ENCODE assay signal across 15 cellular contexts in genomic region chr13:39503048-39503447, GRCh38.
DNase-seq lines count a peak whose midpoint lies in the region; ATAC-seq, FAIRE-seq and TF ChIP-seq lines count a peak whose summit lies in the region.
"Had no signal": no experiment of that assay in that cellular context is flagged by ENCODE, and none has a peak within 500 bp of the region (broad histone marks: within the 10 kb centered on the region; RNA-seq: fewer than 3 reads in every experiment).

No MANE protein-coding gene starts in this region.

- peak overlapping the region; percentile 99 for H2BK20ac ChIP-seq in H1 (ENCODE audit: low read length)

- H4K5ac ChIP-seq in H1 (ENCODE audit: insufficient read length, low read depth, low read length): no peak overlapping the region

- H3K9me2 ChIP-seq in GM23338 (ENCODE audit: insufficient read depth): peaks cover 8% of the 10 kb centered on the region; the same call in 1 of the 2 replicates

- no peak overlapping the region for H3K4ac ChIP-seq in H1 (replicated peaks; ENCODE audit: insufficient read length, low read depth, low read length)

- peaks cover 24% of the 10 kb centered on the region for H3K4me1 ChIP-seq in GM23338 (ENCODE audit: insufficient read depth)
- H3K4me1 ChIP-seq in H1 (replicated peaks in 1 of 4; ENCODE audit: control insufficient read depth in 3 of 4, insufficient read depth in 4 of 4, low read length in 3 of 4): peaks cover 2 to 11% (median 6%) of the 10 kb centered on the region in 4 experiments; a peak in 5 of 7 replicates
- peaks cover 18% of the 10 kb centered on the region for H3K4me1 ChIP-seq in neural progenitor cell
- H3K4me1 ChIP-seq in testis: peaks cover 7% of the 10 kb centered on the region
- H3K4me1 ChIP-seq: A549, BE2C had no signal

- H3K23me2 ChIP-seq in H1 (ENCODE audit: low read depth, low read length): no peaks in the 10 kb centered on the region; the same call in none of the 2 replicates

- no peaks in the 10 kb centered on the region for H4K20me1 ChIP-seq in GM23338 (replicated peaks; ENCODE audit: insufficient read depth)
- H4K20me1 ChIP-seq in H1 (replicated peaks in 1 of 2; ENCODE audit: control insufficient read depth in 1 of 2, insufficient read depth in 2 of 2, low read length in 2 of 2): no peaks in the 10 kb centered on the region
- peaks cover 3% of the 10 kb centered on the region for H4K20me1 ChIP-seq in neural progenitor cell (ENCODE audit: low read depth)

- no peaks in the 10 kb centered on the region for H3F3A ChIP-seq in GM23338 (replicated peaks; ENCODE audit: low read depth)
- H3F3A ChIP-seq in neural progenitor cell (ENCODE audit: low read depth): peaks cover 25% of the 10 kb centered on the region

- H3K79me1 ChIP-seq in H1 (ENCODE audit: low read depth, low read length): no peaks in the 10 kb centered on the region

- DNase-seq in ELF-1 (ENCODE audit: low read depth, low spot score) (peak; percentile 81), GM23338 (ENCODE audit: low spot score) (peak; percentile 60), H1 (ENCODE audit: low read depth in 1 of 2, low spot score in 2 of 2) (no peak), neural progenitor cell (ENCODE audit: low spot score) (no peak), inferior parietal cortex (ENCODE audit: extremely low spot score) (no peak), testis (no peak)
- DNase-seq: BE2C; CD4-positive, alpha-beta memory T cell; DMS79 had no signal

- H3K56ac ChIP-seq in H1 (replicated peaks; ENCODE audit: insufficient read length, low read depth, low read length): no peak overlapping the region

- H3K9me3 Mint-ChIP-seq in GM23338 (peaks cover 4% of the 10 kb centered on the region; the same call in 1 of the 3 replicates), neural progenitor cell (peaks cover 4% of the 10 kb centered on the region)
- H3K9me3 Mint-ChIP-seq: CD4-positive, alpha-beta memory T cell had no signal

- 0 out of 3 replicates have a peak, but pooled peaks have one; percentile 8 for ATAC-seq in GM23338
- ATAC-seq: A549, HCT116 had no signal

- H3K18ac ChIP-seq in H1 (ENCODE audit: extremely low read depth, low read length): no peak overlapping the region

- H3K27ac Mint-ChIP-seq in GM23338 (no peak overlapping the region), neural progenitor cell (peak overlapping the region; percentile 36)
- H3K27ac Mint-ChIP-seq: CD4-positive, alpha-beta memory T cell had no signal

- peak overlapping the region; percentile 79 for H4K91ac ChIP-seq in H1 (replicated peaks; ENCODE audit: insufficient read length, low read length)

- H3K27me3 Mint-ChIP-seq in GM23338 (ENCODE audit: insufficient read depth, low read depth, poor library complexity) (peaks cover 10% of the 10 kb centered on the region), neural progenitor cell (ENCODE audit: insufficient read depth, low read depth) (no peaks in the 10 kb centered on the region)

- H3K9ac ChIP-seq in H1 (replicated peaks in 1 of 4; ENCODE audit: extremely low read depth in 1 of 4, low read depth in 3 of 4, low read length in 3 of 4): no peak overlapping the region; a peak in 1 of 7 replicates
- H3K9ac ChIP-seq in neural progenitor cell: no peak overlapping the region

- H3K36me3 ChIP-seq in GM23338 (ENCODE audit: insufficient read depth): no peaks in the 10 kb centered on the region
- no peaks in the 10 kb centered on the region for H3K36me3 ChIP-seq in H1 (ENCODE audit: control insufficient read depth in 2 of 4, insufficient read depth in 4 of 4, low read length in 3 of 4)
- H3K36me3 ChIP-seq in neural progenitor cell: no peaks in the 10 kb centered on the region
- H3K36me3 ChIP-seq in testis (ENCODE audit: low read depth, missing control alignments): no peaks in the 10 kb centered on the region
- H3K36me3 ChIP-seq: BE2C had no signal

- 72% methylated on average over 3 of the region's 3 CpGs; no CpG with 5 or more reads in 1 of the 2 experiments for WGBS in H1 (ENCODE audit: extremely low coverage in 1 of 2, insufficient coverage in 1 of 2, insufficient read length in 1 of 2, insufficient replicate concordance in 2 of 2, low coverage in 1 of 2, low lambda C conversion rate in 2 of 2, missing lambda C conversion rate in 1 of 2), 2 experiments
- WGBS in testis, 2 donors: 78 to 87% methylated on average over 3 of the region's 3 CpGs

- H3K36me3 Mint-ChIP-seq in GM23338 (ENCODE audit: low read depth) (no peaks in the 10 kb centered on the region; the same call in 2 of the 3 replicates), neural progenitor cell (peaks cover 15% of the 10 kb centered on the region)
- H3K36me3 Mint-ChIP-seq: CD4-positive, alpha-beta memory T cell had no signal

- H3K4me3 ChIP-seq in GM23338 (no peak overlapping the region), H1 (ENCODE audit: extremely low read depth in 1 of 4, insufficient read depth in 2 of 4, low read depth in 3 of 4, low read length in 4 of 4) (no peak overlapping the region), neural progenitor cell (no peak overlapping the region), testis (no peak overlapping the region)
- H3K4me3 ChIP-seq: A549 had no signal

- H3K4me3 Mint-ChIP-seq in GM23338: no peak overlapping the region
- no peak overlapping the region for H3K4me3 Mint-ChIP-seq in neural progenitor cell
- H3K4me3 Mint-ChIP-seq: CD4-positive, alpha-beta memory T cell had no signal

- CTCF ChIA-PET in H1 (lab: Charles Lee; ENCODE audit: partially characterized antibody): interaction anchor here (0.9 to 2.0 kb wide), 5 partner anchors 12 to 108 kb away, joined by 3 to 5 read pairs (median 3); no protein-coding TSS in a partner anchor

- FAIRE-seq in H1 (lab: Jason Lieb, UNC): no peak
- FAIRE-seq: A549, G401.6, GM12891 had no signal

- H3K4me2 ChIP-seq in GM23338: no peak overlapping the region
- no peak overlapping the region for H3K4me2 ChIP-seq in H1 (ENCODE audit: insufficient read depth in 1 of 2, low read depth in 2 of 2, low read length in 2 of 2)
- no peak overlapping the region for H3K4me2 ChIP-seq in neural progenitor cell
- H3K4me2 ChIP-seq: A549 had no signal

- peak overlapping the region; percentile 78 for H2BK12ac ChIP-seq in H1 (ENCODE audit: low read depth, low read length)

- H3K27ac ChIP-seq in GM23338 (ENCODE audit: low read depth): no peak overlapping the region
- H3K27ac ChIP-seq in H1 (ENCODE audit: low read depth, low read length): no peak overlapping the region
- no peak overlapping the region for H3K27ac ChIP-seq in neural progenitor cell
- no peak overlapping the region for H3K27ac ChIP-seq in testis
- H3K27ac ChIP-seq: A549, C4-2B, HL-60 had no signal

- H2AFZ ChIP-seq in GM23338: no peak overlapping the region
- no peak overlapping the region for H2AFZ ChIP-seq in H1 (ENCODE audit: low read length)
- no peak overlapping the region for H2AFZ ChIP-seq in neural progenitor cell (replicated peaks)

- H3K9me3 ChIP-seq in H1 (ENCODE audit: insufficient read depth in 2 of 2, low read depth in 1 of 2, low read length in 1 of 2) (no peaks in the 10 kb centered on the region), neural progenitor cell (ENCODE audit: low read depth) (no peaks in the 10 kb centered on the region), testis (no peaks in the 10 kb centered on the region)
- H3K9me3 ChIP-seq: A549, BE2C had no signal

- peaks cover 35% of the 10 kb centered on the region for H3K4me1 Mint-ChIP-seq in GM23338
- H3K4me1 Mint-ChIP-seq in neural progenitor cell: peaks cover 49% of the 10 kb centered on the region
- H3K4me1 Mint-ChIP-seq: CD4-positive, alpha-beta memory T cell had no signal

- H4K8ac ChIP-seq in H1 (ENCODE audit: extremely low read depth, insufficient read depth, low read length): no peak overlapping the region

- peak overlapping the region; percentile 36; the same call in 1 of the 2 replicates for H2BK5ac ChIP-seq in H1 (ENCODE audit: low read depth, low read length)

- TF ChIP-seq POLR2A in H1 (IDR thresholded peaks at IDR 0.05; ENCODE audit: control extremely low read depth in 1 of 2, low read depth in 2 of 2, low read length in 2 of 2) (no peak), testis (IDR thresholded peaks at IDR 0.05) (no peak)

- H2AK5ac ChIP-seq in H1 (ENCODE audit: low read depth, low read length): no peak overlapping the region

- POLR2A ChIA-PET in H1 (lab: Charles Lee; ENCODE audit: partially characterized antibody): no interaction called here

- H3K23ac ChIP-seq in H1 (ENCODE audit: insufficient read length): no peak overlapping the region

- no peaks in the 10 kb centered on the region for H3K79me2 ChIP-seq in GM23338 (replicated peaks; ENCODE audit: insufficient read depth)
- H3K79me2 ChIP-seq in H1 (ENCODE audit: control insufficient read depth in 1 of 2, insufficient read depth in 2 of 2, low read length in 2 of 2): no peaks in the 10 kb centered on the region
- no peaks in the 10 kb centered on the region for H3K79me2 ChIP-seq in neural progenitor cell (ENCODE audit: low read depth)

- 0 out of 2 replicates have a peak overlapping the region, but pooled peaks have one; percentile 53 for H2BK15ac ChIP-seq in H1 (ENCODE audit: low read length)

- H2BK120ac ChIP-seq in H1 (replicated peaks; ENCODE audit: low read depth, low read length): no peak overlapping the region

- H3K14ac ChIP-seq in H1 (ENCODE audit: insufficient read length): no peak overlapping the region

- no peaks in the 10 kb centered on the region for H3K27me3 ChIP-seq in GM23338 (ENCODE audit: insufficient read depth)
- H3K27me3 ChIP-seq in H1 (replicated peaks in 1 of 4; ENCODE audit: control insufficient read depth in 3 of 4, extremely low read depth in 1 of 4, insufficient read depth in 3 of 4, low read length in 3 of 4): no peaks in the 10 kb centered on the region
- H3K27me3 ChIP-seq in neural progenitor cell: no peaks in the 10 kb centered on the region
- no peaks in the 10 kb centered on the region for H3K27me3 ChIP-seq in testis
- H3K27me3 ChIP-seq: BE2C had no signal

- TF ChIP-seq CTCF in GM23338 (conservative IDR thresholded peaks at IDR 0.05; ENCODE audit: low read depth in 2 of 2) (no peak), H1 (IDR thresholded peaks at IDR 0.05; ENCODE audit: control extremely low read depth in 1 of 3, insufficient read depth in 1 of 3, low read depth in 1 of 3, low read length in 3 of 3) (no peak), neural progenitor cell (IDR thresholded peaks at IDR 0.05) (no peak), testis (IDR thresholded peaks at IDR 0.05) (no peak)

- no peak for TF ChIP-seq EP300 in H1 (IDR thresholded peaks at IDR 0.05; ENCODE audit: borderline replicate concordance in 1 of 2, low read depth in 2 of 2, low read length in 2 of 2)

- intact Hi-C loops in testis (cut with DNase I; ENCODE audit: low total_unique reads): no loop called here

- no peak for TF ChIP-seq RAD21 in H1 (IDR thresholded peaks at IDR 0.05 in 1 of 2, conservative IDR thresholded peaks at IDR 0.05 in 1 of 2; ENCODE audit: low read depth in 2 of 2, low read length in 2 of 2)

TF ChIP-seq in H1, 55 proteins besides CTCF, POLR2A, EP300 and RAD21:
- TF ChIP-seq ATF3 (IDR thresholded peaks at IDR 0.05; ENCODE audit: insufficient read depth, low read depth, low read length): no peak
- peak; percentile 85 for TF ChIP-seq TEAD4 (IDR thresholded peaks at IDR 0.05; ENCODE audit: low read depth, low read length)

Comparison
In these comparisons a context has a peak if more than half of its experiments do, and no peak if none do; other contexts are left out.
1. DNase-seq: peak in ELF-1 (single experiment) and GM23338 (single experiment); none in H1 (0 of 2), neural progenitor cell (single experiment), inferior parietal cortex (single experiment) and testis (single experiment).